In the genomic region with DNA sequence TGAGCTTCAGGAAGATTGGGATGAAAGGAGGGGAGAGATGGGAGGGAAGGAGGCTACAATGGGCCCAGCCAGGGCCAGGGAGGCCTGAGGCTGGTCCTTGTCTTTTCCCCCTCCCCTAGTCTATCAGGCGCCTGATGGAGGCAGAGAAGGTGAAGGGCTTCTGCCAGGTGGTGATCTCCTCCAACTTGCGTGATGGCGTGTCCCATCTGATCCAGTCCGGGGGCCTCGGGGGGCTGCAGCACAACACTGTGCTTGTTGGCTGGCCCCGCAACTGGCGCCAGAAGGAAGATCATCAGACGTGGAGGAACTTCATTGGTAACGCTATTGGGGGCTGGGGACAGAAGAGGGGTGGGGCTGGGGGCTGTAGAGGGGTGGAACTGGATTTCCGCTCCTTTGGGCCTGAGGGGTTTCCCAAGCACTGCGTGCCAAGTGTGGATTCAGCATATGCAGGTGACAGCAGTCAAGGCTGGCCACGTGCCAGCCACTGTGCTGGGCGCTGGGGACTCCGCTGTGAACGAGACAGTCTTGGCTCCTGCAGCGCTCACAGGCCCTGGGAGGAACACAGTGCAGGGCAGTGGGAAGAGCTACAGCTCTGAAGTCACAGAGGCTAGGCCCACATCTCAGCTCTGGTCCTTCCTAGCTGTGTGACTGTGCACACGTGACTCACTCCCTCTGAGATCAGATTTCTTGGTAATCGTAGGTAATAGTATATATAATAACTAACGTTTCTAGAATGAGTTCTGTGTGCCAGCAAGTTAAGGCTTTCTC, we compare ENCODE assay signal across 16 cellular contexts. TPM values are rescaled to one million over a fixed set of nuclear protein-coding genes. Genes with fewer than 3 reads are reported as not detected.
DNase-seq lines count a peak whose midpoint lies in the region; ATAC-seq and TF ChIP-seq lines count a peak whose summit lies in the region.
"Had no signal": no experiment of that assay in that cellular context is flagged by ENCODE, and none has a peak within 500 bp of the region (broad histone marks: within the 10 kb centered on the region; RNA-seq: fewer than 3 reads in every experiment).

No MANE protein-coding gene starts in this region.

- RAD21 ChIA-PET in HCT116 (lab: Charles Lee; ENCODE audit: low non-redundant PET in 1 of 2, low total read pairs in 2 of 2, uncharacterized antibody in 2 of 2, unreplicated experiment in 2 of 2) = no interaction called here

- H3K9ac ChIP-seq in HCT116 (ENCODE audit: low read length) = no peak overlapping the region

- H3K9me2 ChIP-seq in HCT116 (ENCODE audit: insufficient read depth) = no peaks in the 10 kb centered on the region
- no peaks in the 10 kb centered on the region for H3K9me2 ChIP-seq in PC-9 (ENCODE audit: insufficient read depth)

- no peaks in the 10 kb centered on the region for H3K4me1 ChIP-seq in HCT116 (ENCODE audit: control insufficient read depth in 1 of 2, insufficient read depth in 2 of 2, low read length in 2 of 2)
- no peaks in the 10 kb centered on the region for H3K4me1 ChIP-seq in PC-9 (replicated peaks; ENCODE audit: insufficient read depth)
- H3K4me1 ChIP-seq: adrenal gland, foreskin keratinocyte had no signal

- peak; percentile 41 for DNase-seq in DMS53 (lab: John Stamatoyannopoulos, UW)
- no peak for DNase-seq in DMS53 treated with DMSO at 0.1 percent for 48 hours (lab: John Stamatoyannopoulos, UW; ENCODE audit: unreplicated experiment)
- DNase-seq in HCT116 (ENCODE audit: low read depth, low spot score) = no peak
- DNase-seq in NCI-H2171 (lab: John Stamatoyannopoulos, UW) = peak; percentile 88
- peak; percentile 41 for DNase-seq in cerebellar cortex (ENCODE audit: low spot score)
- no peak for DNase-seq in anterior cingulate cortex (lab: John Stamatoyannopoulos, UW)
- no peak for DNase-seq in PC-9
- DNase-seq: activated CD4-positive, alpha-beta T cell treated with anti-CD3 and anti-CD28 coated beads, Interleukin-2, amount 50 U/mL, for 4 hours; adrenal gland; CD4-positive, CD25-positive, alpha-beta regulatory T cell; foreskin keratinocyte; naive B cell; NK-92 treated with Interleukin-12 subunit alpha and Interleukin-12 subunit beta, amount 100 ng/mL, for 24 hours had no signal

- H3K4me3 ChIP-seq in HCT116 (replicated peaks in 1 of 2; ENCODE audit: low read depth in 1 of 2, low read length in 2 of 2) (no peak overlapping the region), PC-9 (no peak overlapping the region)
- H3K4me3 ChIP-seq: adrenal gland had no signal

- BruUV-seq in HCT116 (replicated peaks; lab: Mats Ljungman, UMichigan) (no TSS peak), PC-9 (replicated peaks; lab: Mats Ljungman, UMichigan) (no TSS peak)

- no peaks in the 10 kb centered on the region for H3F3A ChIP-seq in PC-9 (ENCODE audit: insufficient read depth, low read depth)

- CTCF ChIA-PET in HCT116 (lab: Charles Lee) (no interaction called here), PC-9 (lab: Charles Lee) (no interaction called here)

- intact Hi-C loops in HCT116 (cut with micrococcal nuclease) = no loop called here
- intact Hi-C loops in PC-9 (cut with micrococcal nuclease; ENCODE audit: unreplicated experiment) = no loop called here

- H3K27me3 ChIP-seq in HCT116 (ENCODE audit: insufficient read depth, low read length) = peaks cover 31% of the 10 kb centered on the region
- peaks cover 43% of the 10 kb centered on the region for H3K27me3 ChIP-seq in PC-9 (ENCODE audit: insufficient read depth, low read depth)
- H3K27me3 ChIP-seq: adrenal gland had no signal

- TF ChIP-seq CTCF in HCT116 (IDR thresholded peaks at IDR 0.05 in 2 of 3, conservative IDR thresholded peaks at IDR 0.05 in 1 of 3; ENCODE audit: borderline replicate concordance in 1 of 3, insufficient read depth in 1 of 3, low read depth in 2 of 3, low read length in 2 of 3) = no peak
- TF ChIP-seq CTCF in PC-9 (conservative IDR thresholded peaks at IDR 0.05) = no peak

- H3K36me3 ChIP-seq in HCT116 (ENCODE audit: control insufficient read depth in 1 of 2, insufficient read depth in 2 of 2, low read length in 2 of 2) = no peaks in the 10 kb centered on the region
- H3K36me3 ChIP-seq in PC-9 (ENCODE audit: low read depth) = no peaks in the 10 kb centered on the region
- H3K36me3 ChIP-seq: adrenal gland had no signal

- POLR2A ChIA-PET in HCT116 (lab: Charles Lee) (no interaction called here), PC-9 (lab: Charles Lee; ENCODE audit: unreplicated experiment) (interaction anchor here (0.7 kb wide), 1 partner anchor 1074 kb away, joined by 6 read pairs; no protein-coding TSS in a partner anchor)

- TF ChIP-seq RAD21 in HCT116 (IDR thresholded peaks at IDR 0.05; ENCODE audit: low read depth) = no peak

- H2AFZ ChIP-seq in HCT116 (ENCODE audit: low read depth, low read length, poor library complexity, severe bottlenecking) = no peak overlapping the region
- H2AFZ ChIP-seq in PC-9 = no peak overlapping the region

- H4K20me1 ChIP-seq in HCT116 (ENCODE audit: insufficient read depth) (no peaks in the 10 kb centered on the region), PC-9 (ENCODE audit: insufficient read depth) (no peaks in the 10 kb centered on the region)

- H3K27ac ChIP-seq in HCT116 (ENCODE audit: low read depth, low read length) (no peak overlapping the region), PC-9 (no peak overlapping the region)
- H3K27ac ChIP-seq: adrenal gland, foreskin keratinocyte had no signal

- H3K9me3 ChIP-seq in HCT116 (ENCODE audit: control insufficient read depth in 1 of 2, insufficient read depth in 1 of 2, low read depth in 1 of 2, low read length in 2 of 2) (no peaks in the 10 kb centered on the region), PC-9 (ENCODE audit: insufficient read depth, low read depth) (no peaks in the 10 kb centered on the region)
- H3K9me3 ChIP-seq: adrenal gland had no signal

- H3K4me2 ChIP-seq in HCT116 (ENCODE audit: low read length) (no peak overlapping the region), PC-9 (no peak overlapping the region)

- no peaks in the 10 kb centered on the region for H3K79me2 ChIP-seq in HCT116 (ENCODE audit: insufficient read depth, low read length)
- no peaks in the 10 kb centered on the region for H3K79me2 ChIP-seq in PC-9 (ENCODE audit: low read depth)

- ATAC-seq in HCT116 (peak; percentile 54; the same call in 1 of the 2 replicates), HG03025 (IDR thresholded peaks at IDR 0.05; ENCODE audit: low FRiP score, unreplicated experiment) (no peak)
- ATAC-seq: activated T-helper 17 cell treated with anti-CD3 and anti-CD28 coated beads, Interleukin-2, amount 50 U/mL, for 72 hours; foreskin keratinocyte had no signal

- no peak for TF ChIP-seq POLR2A in HCT116 (IDR thresholded peaks at IDR 0.05; ENCODE audit: borderline replicate concordance, extremely low read depth, insufficient read depth, insufficient read length)

TF ChIP-seq in HCT116, 20 proteins besides CTCF, POLR2A, EP300 and RAD21:
- TF ChIP-seq POLR2AphosphoS5 (IDR thresholded peaks at IDR 0.05; ENCODE audit: low read depth, low read length) = no peak
- no peak for TF ChIP-seq EGR1 (IDR thresholded peaks at IDR 0.05; ENCODE audit: low read depth)
- no peak for TF ChIP-seq FOSL1 (IDR thresholded peaks at IDR 0.05; ENCODE audit: low read depth)
- no peak for TF ChIP-seq ZNF274 (IDR thresholded peaks at IDR 0.05; ENCODE audit: low read depth, low read length)
- no peak for TF ChIP-seq EZH2phosphoT487 (IDR thresholded peaks at IDR 0.05; ENCODE audit: borderline replicate concordance)
- TF ChIP-seq, protein P1, sequence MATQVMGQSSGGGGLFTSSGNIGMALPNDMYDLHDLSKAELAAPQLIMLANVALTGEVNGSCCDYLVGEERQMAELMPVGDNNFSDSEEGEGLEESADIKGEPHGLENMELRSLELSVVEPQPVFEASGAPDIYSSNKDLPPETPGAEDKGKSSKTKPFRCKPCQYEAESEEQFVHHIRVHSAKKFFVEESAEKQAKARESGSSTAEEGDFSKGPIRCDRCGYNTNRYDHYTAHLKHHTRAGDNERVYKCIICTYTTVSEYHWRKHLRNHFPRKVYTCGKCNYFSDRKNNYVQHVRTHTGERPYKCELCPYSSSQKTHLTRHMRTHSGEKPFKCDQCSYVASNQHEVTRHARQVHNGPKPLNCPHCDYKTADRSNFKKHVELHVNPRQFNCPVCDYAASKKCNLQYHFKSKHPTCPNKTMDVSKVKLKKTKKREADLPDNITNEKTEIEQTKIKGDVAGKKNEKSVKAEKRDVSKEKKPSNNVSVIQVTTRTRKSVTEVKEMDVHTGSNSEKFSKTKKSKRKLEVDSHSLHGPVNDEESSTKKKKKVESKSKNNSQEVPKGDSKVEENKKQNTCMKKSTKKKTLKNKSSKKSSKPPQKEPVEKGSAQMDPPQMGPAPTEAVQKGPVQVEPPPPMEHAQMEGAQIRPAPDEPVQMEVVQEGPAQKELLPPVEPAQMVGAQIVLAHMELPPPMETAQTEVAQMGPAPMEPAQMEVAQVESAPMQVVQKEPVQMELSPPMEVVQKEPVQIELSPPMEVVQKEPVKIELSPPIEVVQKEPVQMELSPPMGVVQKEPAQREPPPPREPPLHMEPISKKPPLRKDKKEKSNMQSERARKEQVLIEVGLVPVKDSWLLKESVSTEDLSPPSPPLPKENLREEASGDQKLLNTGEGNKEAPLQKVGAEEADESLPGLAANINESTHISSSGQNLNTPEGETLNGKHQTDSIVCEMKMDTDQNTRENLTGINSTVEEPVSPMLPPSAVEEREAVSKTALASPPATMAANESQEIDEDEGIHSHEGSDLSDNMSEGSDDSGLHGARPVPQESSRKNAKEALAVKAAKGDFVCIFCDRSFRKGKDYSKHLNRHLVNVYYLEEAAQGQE (IDR thresholded peaks at IDR 0.05; ENCODE audit: low read depth) = no peak
- TF ChIP-seq SRF (IDR thresholded peaks at IDR 0.05; ENCODE audit: low read depth) = no peak
- no peak for TF ChIP-seq MAX (IDR thresholded peaks at IDR 0.05)
- no peak for TF ChIP-seq CEBPB (IDR thresholded peaks at IDR 0.05; ENCODE audit: low read depth)
- no peak for TF ChIP-seq SIN3A (IDR thresholded peaks at IDR 0.05; ENCODE audit: low read depth)
- TF ChIP-seq CBX3 (IDR thresholded peaks at IDR 0.05; ENCODE audit: low read depth) = no peak

RNA-seq across cellular contexts. Expression of gene SLC12A5, which starts 22.7 kb away (rescaled TPM):
- total RNA-seq in HCT116 (2021; ENCODE audit: unreplicated experiment) = 1.9 TPM
- 0.51 and 1.6 TPM in 2 replicates for polyA plus RNA-seq in HCT116 (2012)
- total RNA-seq in PC-9 (2021) = 6.0 and 8.7 TPM in 2 replicates
- total RNA-seq: CD4-positive, CD25-positive, alpha-beta regulatory T cell; lower leg skin had no signal
- polyA plus RNA-seq: CD4-positive, CD25-positive, alpha-beta regulatory T cell had no signal

RNA-seq across cellular contexts. Expression of gene NCOA5, which starts 38.0 kb away (rescaled TPM):
- total RNA-seq in HCT116 (2021; ENCODE audit: unreplicated experiment) (31.6 TPM), PC-9 (2021) (15.8 and 28.1 TPM in 2 replicates)
- 10.8 and 17.9 TPM in 2 replicates for polyA plus RNA-seq in HCT116 (2012)

RNA-seq across cellular contexts. Expression of gene MMP9, which starts 43.0 kb away (rescaled TPM):
- total RNA-seq in HCT116 (2021; ENCODE audit: unreplicated experiment) = 0.32 TPM
- polyA plus RNA-seq in HCT116 (2012) = 0.30 and 0.35 TPM in 2 replicates
- not detected in 2 replicates for total RNA-seq in PC-9 (2021)
- total RNA-seq: activated T-helper 17 cell treated with anti-CD3 and anti-CD28 coated beads, Interleukin-2, amount 50 U/mL, for 72 hours had no signal
- polyA plus RNA-seq: CD4-positive, CD25-positive, alpha-beta regulatory T cell had no signal

Comparison
In these comparisons a context has a peak if more than half of its experiments do, and no peak if none do; other contexts are left out.
1. DNase-seq: peak in DMS53 (single experiment), NCI-H2171 (single experiment) and cerebellar cortex (single experiment); none in DMS53 treated with DMSO at 0.1 percent for 48 hours (single experiment), HCT116 (single experiment), anterior cingulate cortex (0 of 58) and PC-9 (0 of 2).